ENCODE assay signal across 9 cellular contexts in genomic region chr4:60187428-60187827, GRCh38.
"Had no signal": no experiment of that assay in that cellular context is flagged by ENCODE, and none has a peak within 500 bp of the region (broad histone marks: within the 10 kb centered on the region; RNA-seq: fewer than 3 reads in every experiment).

No MANE protein-coding gene starts in this region.

- H2AFZ ChIP-seq: GM23248 had no signal

- H3K9ac ChIP-seq: GM23248, KMS-11 had no signal

- H3K4me2 ChIP-seq: KMS-11 had no signal

- FAIRE-seq: H54 had no signal

- DNase-seq: GM23248, H9, HCEC 1CT, IMR-90, Karpas-422, KBM-7 had no signal

- H3K4me3 ChIP-seq: GM23248 had no signal

- H3K27ac ChIP-seq: GM23248, HL-60, KMS-11 had no signal
